ENCODE assay signal across 29 cellular contexts in genomic region chr17:70916469-70916868, GRCh38.
"Had no signal": no experiment of that assay in that cellular context is flagged by ENCODE, and none has a peak within 500 bp of the region (broad histone marks: within the 10 kb centered on the region; RNA-seq: fewer than 3 reads in every experiment).

No MANE protein-coding gene starts in this region.

- H3K36me3 ChIP-seq: ovary, spleen, suprapubic skin, tibial artery, transverse colon, upper lobe of right lung, uterus had no signal

- H3K27ac ChIP-seq: ovary, parathyroid adenoma, psoas muscle, skin epidermis, spleen, suprapubic skin, testis, tibial artery, transverse colon, upper lobe of right lung, uterus had no signal

- DNase-seq: naive thymus-derived CD8-positive, alpha-beta T cell; nephron progenitor cell; occipital lobe; ovary; posterior cingulate gyrus; psoas muscle; right cardiac atrium; spleen; stimulated activated CD4-positive, alpha-beta T cell treated with anti-CD3 and anti-CD28 coated beads, Interleukin-12 subunit alpha, Interleukin-12 subunit beta, amount 100 ng/mL, for 4 hours; stimulated activated CD4-positive, alpha-beta T cell treated with anti-CD3 and anti-CD28 coated beads, Interleukin-1b, Interleukin-23, amount 100 ng/mL, for 48 hours; stimulated activated CD4-positive, alpha-beta T cell treated with anti-CD3 and anti-CD28 coated beads, Interleukin-4, amount 100 ng/mL, for 1 hour; stimulated activated CD4-positive, alpha-beta T cell treated with anti-CD3 and anti-CD28 coated beads, Interleukin-4, amount 100 ng/mL, for 4 hours; stimulated activated CD8-positive, alpha-beta memory T cell treated with anti-CD3 and anti-CD28 coated beads, Interleukin-4, amount 100 ng/mL, for 48 hours; stimulated activated naive CD4-positive, alpha-beta T cell; stimulated activated naive CD8-positive, alpha-beta T cell treated with anti-CD3 and anti-CD28 coated beads, Interleukin-15, amount 100 ng/mL, for 72 hours; stimulated activated naive CD8-positive, alpha-beta T cell treated with anti-CD3 and anti-CD28 coated beads, Interleukin-15, Interleukin-2, amounts not matched to agents 100 U/mL and 50 U/mL, for 24 hours; substantia nigra; testis; tibial artery; transverse colon; upper lobe of right lung; uterus had no signal

- H3K27me3 ChIP-seq: ovary, spleen, suprapubic skin, testis, tibial artery, transverse colon, upper lobe of right lung, uterus had no signal

- H3K4me3 ChIP-seq: ovary, psoas muscle, skin epidermis, smooth muscle cell, spleen, suprapubic skin, testis, tibial artery, transverse colon, upper lobe of right lung, uterus had no signal

- ATAC-seq: naive thymus-derived CD8-positive, alpha-beta T cell; natural killer cell treated with Interleukin-12 subunit alpha and Interleukin-12 subunit beta and Interleukin-15 and Interleukin-18, amount 100 ng/mL, for 72 hours; psoas muscle; right cardiac atrium; sciatic nerve; stimulated activated memory B cell treated with anti-CD40 and anti-IgM and Interleukin-4, amounts not matched to agents 10 μg/mL and 1 μg/mL and 100 μg/mL, for 72 hours; stimulated activated naive CD8-positive, alpha-beta T cell treated with anti-CD3 and anti-CD28 coated beads, Interleukin-15, amount 100 ng/mL, for 72 hours; stimulated activated naive CD8-positive, alpha-beta T cell treated with anti-CD3 and anti-CD28 coated beads, Interleukin-15, Interleukin-2, amounts not matched to agents 100 U/mL and 50 U/mL, for 24 hours; upper lobe of right lung had no signal

- H3K4me1 ChIP-seq: parathyroid adenoma, psoas muscle, spleen, suprapubic skin, testis, transverse colon, upper lobe of right lung, uterus had no signal

- H3K9me3 ChIP-seq: ovary, psoas muscle, testis, uterus had no signal
